19 cellular contexts compared by ENCODE assay signal in genomic region chr18:3055861-3056260, GRCh38. TPM values are rescaled to one million over a fixed set of nuclear protein-coding genes. Genes with fewer than 3 reads are reported as not detected.
DNase-seq lines count a peak whose midpoint lies in the region; ATAC-seq and TF ChIP-seq lines count a peak whose summit lies in the region.
"Had no signal": no experiment of that assay in that cellular context is flagged by ENCODE, and none has a peak within 500 bp of the region (broad histone marks: within the 10 kb centered on the region; RNA-seq: fewer than 3 reads in every experiment).

No MANE protein-coding gene starts in this region.

- no peak overlapping the region for H3K4me3 Mint-ChIP-seq in central memory CD8-positive, alpha-beta T cell
- H3K4me3 Mint-ChIP-seq: CD8-positive, alpha-beta memory T cell had no signal

- peaks cover 12% of the 10 kb centered on the region for H3K36me3 Mint-ChIP-seq in central memory CD8-positive, alpha-beta T cell (ENCODE audit: insufficient read depth)

- peaks cover 41% of the 10 kb centered on the region for H3K4me1 Mint-ChIP-seq in central memory CD8-positive, alpha-beta T cell

- WGBS in heart left ventricle, 4 donors: 54 to 67% (median 56%) methylated on average over 3 of the region's 3 CpGs
- 41 to 54% methylated on average over 3 of the region's 3 CpGs for WGBS in testis, 2 donors

- H3K36me3 ChIP-seq in right atrium auricular region (no peaks in the 10 kb centered on the region), heart left ventricle (no peaks in the 10 kb centered on the region), kidney epithelial cell (ENCODE audit: control insufficient read depth, insufficient read depth, low read length) (no peaks in the 10 kb centered on the region), testis (ENCODE audit: low read depth, missing control alignments) (no peaks in the 10 kb centered on the region)
- H3K36me3 ChIP-seq: BLaER1 treated with 17β-estradiol and CSF1 and Interleukin-3, amounts not matched to agents 10 nM and 100 nM had no signal

- no peak for TF ChIP-seq POLR2A in heart left ventricle (IDR thresholded peaks at IDR 0.05)
- no peak for TF ChIP-seq POLR2A in testis (IDR thresholded peaks at IDR 0.05)

- peak overlapping the region; percentile 99 for H3K27ac Mint-ChIP-seq in central memory CD8-positive, alpha-beta T cell (ENCODE audit: low read depth)

- H3K27me3 Mint-ChIP-seq in central memory CD8-positive, alpha-beta T cell: no peaks in the 10 kb centered on the region

- H3K27ac ChIP-seq in right atrium auricular region (no peak overlapping the region), heart left ventricle (no peak overlapping the region), testis (no peak overlapping the region)
- H3K27ac ChIP-seq: BLaER1 treated with 17β-estradiol and CSF1 and Interleukin-3, amounts not matched to agents 10 nM and 100 nM; HL-60 had no signal

- ATAC-seq in heart left ventricle (no peak), GM19463 (IDR thresholded peaks at IDR 0.05; ENCODE audit: unreplicated experiment) (no peak), HG03378 (IDR thresholded peaks at IDR 0.05; ENCODE audit: unreplicated experiment) (no peak)
- no peak for ATAC-seq in central memory CD8-positive, alpha-beta T cell (replicated peaks; ENCODE audit: extremely low read depth, poor library complexity, severe bottlenecking)
- ATAC-seq: Panc1, Right ventricle myocardium inferior had no signal

- H3K9me3 ChIP-seq in right atrium auricular region (no peaks in the 10 kb centered on the region), heart left ventricle (no peaks in the 10 kb centered on the region), testis (no peaks in the 10 kb centered on the region)

- H3K4me1 ChIP-seq in right atrium auricular region (peaks cover 0 to 15% of the 10 kb centered on the region in 2 donors), heart left ventricle (peaks cover 0 to 43% (median 10%) of the 10 kb centered on the region in 12 donors), testis (peaks cover 6% of the 10 kb centered on the region)

- no peaks in the 10 kb centered on the region for H3K27me3 ChIP-seq in right atrium auricular region
- H3K27me3 ChIP-seq in heart left ventricle: no peaks in the 10 kb centered on the region
- no peaks in the 10 kb centered on the region for H3K27me3 ChIP-seq in kidney epithelial cell (ENCODE audit: control insufficient read depth, insufficient read depth, low read length)
- H3K27me3 ChIP-seq in testis: no peaks in the 10 kb centered on the region
- H3K27me3 ChIP-seq: BLaER1 treated with 17β-estradiol and CSF1 and Interleukin-3, amounts not matched to agents 10 nM and 100 nM had no signal

- no peak overlapping the region for H3K4me3 ChIP-seq in right atrium auricular region
- H3K4me3 ChIP-seq in heart left ventricle: no peak overlapping the region
- no peak overlapping the region for H3K4me3 ChIP-seq in kidney epithelial cell (ENCODE audit: low read depth, low read length)
- H3K4me3 ChIP-seq in testis: no peak overlapping the region
- H3K4me3 ChIP-seq: BLaER1 treated with 17β-estradiol and CSF1 and Interleukin-3, amounts not matched to agents 10 nM and 100 nM had no signal

- intact Hi-C loops in heart left ventricle (cut with DNase I) (loop anchor here in 1 of 10 donors (5.0 kb wide), 1 partner anchor 39 kb away; no protein-coding TSS in a partner anchor), testis (cut with DNase I; ENCODE audit: low total_unique reads) (no loop called here)

- H3K9me3 Mint-ChIP-seq in central memory CD8-positive, alpha-beta T cell: peaks cover 7% of the 10 kb centered on the region
- H3K9me3 Mint-ChIP-seq: CD8-positive, alpha-beta memory T cell had no signal

- DNase-seq in right atrium auricular region (ENCODE audit: low spot score) (peak; percentile 13), heart left ventricle (no peak), kidney epithelial cell (ENCODE audit: low read depth) (peak; percentile 39), GM20000 (ENCODE audit: low spot score) (no peak), testis (no peak)
- no peak for DNase-seq in central memory CD8-positive, alpha-beta T cell (ENCODE audit: low spot score in 2 of 2)
- DNase-seq: CD8-positive, alpha-beta memory T cell; GF-D8; H7; MV-4-11; NCI-H1417 treated with DMSO at 0.1 percent for 48 hours; NCI-H2029 treated with DMSO at 0.1 percent for 48 hours; NCI-H748 treated with DMSO at 0.1 percent for 48 hours had no signal

- no peak for TF ChIP-seq CTCF in right atrium auricular region (IDR thresholded peaks at IDR 0.05)
- TF ChIP-seq CTCF in heart left ventricle (IDR thresholded peaks at IDR 0.05): no peak
- no peak for TF ChIP-seq CTCF in kidney epithelial cell (IDR thresholded peaks at IDR 0.05; ENCODE audit: insufficient read depth, low read length, poor library complexity, severe bottlenecking)
- TF ChIP-seq CTCF in GM20000 (IDR thresholded peaks at IDR 0.05; ENCODE audit: extremely low read depth, missing control alignments): no peak
- TF ChIP-seq CTCF in testis (IDR thresholded peaks at IDR 0.05): no peak

RNA-seq across cellular contexts. Expression of gene LPIN2, which starts 42.9 kb away (rescaled TPM):
- total RNA-seq in right atrium auricular region (10 to 100 TPM; 15.5 to 19.0 TPM), heart left ventricle (10 to 100 TPM in 6 of 9 donors, 1 to 10 TPM in 3; 6.1 to 21.6 (median 10.9) TPM), kidney epithelial cell (20.0 and 24.9 TPM in 2 replicates), testis (100 to 1,000 TPM; 109 to 141 TPM)
- polyA plus RNA-seq in heart left ventricle (10 to 100 TPM in 1 of 2 donors, 1 to 10 TPM in 1; 1.9 to 12.8 TPM), testis (ENCODE audit: insufficient read depth, low read depth, low replicate concordance) (56.0 TPM)

Comparison
In these comparisons a context has a peak if more than half of its experiments do, and no peak if none do; other contexts are left out.
1. DNase-seq: peak in right atrium auricular region (single experiment) and kidney epithelial cell (single experiment); none in heart left ventricle (0 of 5), central memory CD8-positive, alpha-beta T cell (0 of 2), GM20000 (single experiment) and testis (single experiment).